ENCODE assay signal across 32 cellular contexts in the genomic region with DNA sequence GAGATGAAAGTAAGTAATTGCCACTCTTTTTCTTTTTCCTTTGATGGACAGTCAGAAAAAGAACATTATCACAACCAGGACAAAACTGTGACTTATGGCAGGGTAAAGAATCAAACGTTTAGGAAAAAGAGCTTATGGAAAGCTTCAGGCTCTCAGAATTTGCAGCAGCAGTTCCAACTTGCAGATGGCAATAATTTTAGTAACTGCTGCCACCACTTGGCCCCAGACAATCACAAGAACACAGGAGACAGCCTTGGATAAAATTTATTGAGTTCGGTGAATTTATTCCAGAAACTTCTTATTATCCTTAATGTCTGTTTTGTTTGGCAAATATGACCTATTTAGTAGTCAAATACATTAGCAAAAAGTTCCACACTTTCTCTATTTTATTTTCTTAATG.
DNase-seq lines count a peak whose midpoint lies in the region; ATAC-seq and TF ChIP-seq lines count a peak whose summit lies in the region.
"Had no signal": no experiment of that assay in that cellular context is flagged by ENCODE, and none has a peak within 500 bp of the region (broad histone marks: within the 10 kb centered on the region; RNA-seq: fewer than 3 reads in every experiment).

No MANE protein-coding gene starts in this region.

- no peak overlapping the region for H3K9ac ChIP-seq in OCI-LY3 (ENCODE audit: low read length)
- H3K9ac ChIP-seq: BLaER1, neural progenitor cell, parathyroid adenoma had no signal

- no peak overlapping the region for H3K4me3 Mint-ChIP-seq in chondrocyte (ENCODE audit: unreplicated experiment)
- H3K4me3 Mint-ChIP-seq in activated T-cell treated with anti-CD3 and anti-CD28 coated beads, Interleukin-2, amount 50 U/mL, for 72 hours, result no peak overlapping the region
- H3K4me3 Mint-ChIP-seq: activated CD4-positive, alpha-beta T cell treated with anti-CD3 and anti-CD28 coated beads, Interleukin-2, amount 10 ng/mL, durations not matched to agents 24 days and 14 days; neural progenitor cell; stimulated activated naive CD8-positive, alpha-beta T cell treated with anti-CD3 and anti-CD28 coated beads, Interleukin-15, Interleukin-2, amounts not matched to agents 100 ng/mL and 50 ng/mL, for 24 hours; T-cell; WTC11 had no signal

- TF ChIP-seq CTCF in OCI-LY3 (IDR thresholded peaks at IDR 0.05; ENCODE audit: low read depth, low read length) (peak; percentile 22; the same call in 1 of the 2 replicates), chondrocyte (IDR thresholded peaks at IDR 0.05) (peak; percentile 29)

- H3K4me1 Mint-ChIP-seq in chondrocyte (ENCODE audit: low read depth), result no peaks in the 10 kb centered on the region
- H3K4me1 Mint-ChIP-seq in activated T-cell treated with anti-CD3 and anti-CD28 coated beads, Interleukin-2, amount 50 U/mL, for 72 hours (ENCODE audit: low read depth), result no peaks in the 10 kb centered on the region
- H3K4me1 Mint-ChIP-seq: activated CD4-positive, alpha-beta T cell treated with anti-CD3 and anti-CD28 coated beads, Interleukin-2, amount 10 ng/mL, durations not matched to agents 24 days and 14 days; neural progenitor cell; T-cell; WTC11 had no signal

- H3K4me2 ChIP-seq in OCI-LY3 (ENCODE audit: low read length), result no peak overlapping the region
- H3K4me2 ChIP-seq: BLaER1, neural progenitor cell, smooth muscle cell had no signal

- H3K36me3 ChIP-seq in OCI-LY3 (replicated peaks; ENCODE audit: low read depth, low read length), result no peaks in the 10 kb centered on the region
- H3K36me3 ChIP-seq: BLaER1, breast epithelium, neural progenitor cell, Peyer's patch, SJCRH30, thoracic aorta, uterus had no signal

- peaks cover 5% of the 10 kb centered on the region for H3K9me3 Mint-ChIP-seq in chondrocyte (ENCODE audit: low read depth)
- H3K9me3 Mint-ChIP-seq in activated T-cell treated with anti-CD3 and anti-CD28 coated beads, Interleukin-2, amount 50 U/mL, for 72 hours, result peaks cover 0 to 11% of the 10 kb centered on the region in 2 donors
- H3K9me3 Mint-ChIP-seq: neural progenitor cell had no signal

- H3K4me3 ChIP-seq in OCI-LY3 (ENCODE audit: low read length), result no peak overlapping the region
- H3K4me3 ChIP-seq: BLaER1, breast epithelium, neural progenitor cell, Peyer's patch, SJCRH30, smooth muscle cell, thoracic aorta, uterus had no signal

- H3K4me1 ChIP-seq in OCI-LY3 (ENCODE audit: low read length), result no peaks in the 10 kb centered on the region
- H3K4me1 ChIP-seq: BLaER1, breast epithelium, neural progenitor cell, parathyroid adenoma, Peyer's patch, SJCRH30, uterus had no signal

- no peak overlapping the region for H2AFZ ChIP-seq in OCI-LY3 (ENCODE audit: low read depth, low read length)
- H2AFZ ChIP-seq: neural progenitor cell, parathyroid adenoma had no signal

- H3K79me2 ChIP-seq in OCI-LY3 (ENCODE audit: low read length), result no peaks in the 10 kb centered on the region
- H3K79me2 ChIP-seq: parathyroid adenoma had no signal

- H3K36me3 Mint-ChIP-seq in chondrocyte (ENCODE audit: low read depth), result no peaks in the 10 kb centered on the region
- no peaks in the 10 kb centered on the region for H3K36me3 Mint-ChIP-seq in activated T-cell treated with anti-CD3 and anti-CD28 coated beads, Interleukin-2, amount 50 U/mL, for 72 hours (ENCODE audit: insufficient read depth in 2 of 2)
- H3K36me3 Mint-ChIP-seq: activated naive CD4-positive, alpha-beta T cell treated with anti-CD3 and anti-CD28 coated beads, Interleukin-2, amount 50 U/mL, for 72 hours; neural progenitor cell; T-cell; WTC11 had no signal

- DNase-seq in SIG-M5 treated with dmso at 0.1 percent for 504 hours (lab: John Stamatoyannopoulos, UW; ENCODE audit: unreplicated experiment) (peak; percentile 2), SIG-M5 (lab: John Stamatoyannopoulos, UW) (no peak), chondrocyte (ENCODE audit: low spot score) (no peak), NCI-H146 (lab: John Stamatoyannopoulos, UW) (no peak)
- DNase-seq in stimulated activated naive CD8-positive, alpha-beta T cell treated with anti-CD3 and anti-CD28 coated beads, Interleukin-15, Interleukin-2, amounts not matched to agents 100 U/mL and 50 U/mL, for 24 hours, result no peak
- no peak for DNase-seq in activated T-cell treated with anti-CD3 and anti-CD28 coated beads, Interleukin-2, amount 50 U/mL, for 72 hours
- DNase-seq: ACHN; activated CD4-positive, alpha-beta T cell treated with anti-CD3 and anti-CD28 coated beads, Interleukin-2, amount 10 ng/mL, durations not matched to agents 24 days and 14 days; activated CD8-positive, alpha-beta memory T cell treated with anti-CD3 and anti-CD28 coated beads for 24 hours; activated effector memory CD4-positive, alpha-beta T cell treated with Interleukin-2 at 50 U/mL for 16 hours; activated T-cell treated with anti-CD3 and anti-CD28 coated beads for 4 hours; islet precursor cell; KG1; left ventricle myocardium superior; NCI-H2081 treated with DMSO at 0.1 percent for 48 hours; Peyer's patch; SJCRH30; stimulated activated CD4-positive, alpha-beta T cell treated with anti-CD3 and anti-CD28 coated beads, Interleukin-1b, Interleukin-23, amount 100 ng/mL, for 48 hours; T-cell; uterus had no signal

- no peak overlapping the region for H3K27ac Mint-ChIP-seq in chondrocyte (ENCODE audit: unreplicated experiment)
- no peak overlapping the region for H3K27ac Mint-ChIP-seq in activated T-cell treated with anti-CD3 and anti-CD28 coated beads, Interleukin-2, amount 50 U/mL, for 72 hours
- H3K27ac Mint-ChIP-seq: activated CD4-positive, alpha-beta T cell treated with anti-CD3 and anti-CD28 coated beads, Interleukin-2, amount 10 ng/mL, durations not matched to agents 24 days and 14 days; activated naive CD4-positive, alpha-beta T cell treated with anti-CD3 and anti-CD28 coated beads, Interleukin-2, amount 50 U/mL, for 72 hours; neural progenitor cell; stimulated activated naive CD8-positive, alpha-beta T cell treated with anti-CD3 and anti-CD28 coated beads, Interleukin-15, Interleukin-2, amounts not matched to agents 100 ng/mL and 50 ng/mL, for 24 hours; T-cell; WTC11 had no signal

- ATAC-seq in stimulated activated naive CD8-positive, alpha-beta T cell treated with anti-CD3 and anti-CD28 coated beads, Interleukin-15, Interleukin-2, amounts not matched to agents 100 U/mL and 50 U/mL, for 24 hours, result no peak
- ATAC-seq in activated T-cell treated with anti-CD3 and anti-CD28 coated beads, Interleukin-2, amount 50 U/mL, for 72 hours (replicated peaks in 1 of 2), result no peak
- ATAC-seq in HG03354 (IDR thresholded peaks at IDR 0.05; ENCODE audit: poor library complexity, severe bottlenecking, unreplicated experiment), result no peak
- ATAC-seq: activated naive CD4-positive, alpha-beta T cell treated with anti-CD3 and anti-CD28 coated beads, Interleukin-2, amount 50 U/mL, for 72 hours; left ventricle myocardium superior; T-cell; WTC11 had no signal

- no peaks in the 10 kb centered on the region for H3K27me3 ChIP-seq in OCI-LY3 (ENCODE audit: low read depth, low read length)
- H3K27me3 ChIP-seq: BLaER1, breast epithelium, neural progenitor cell, Peyer's patch, SJCRH30, uterus had no signal

- H3K9me3 ChIP-seq in OCI-LY3 (ENCODE audit: insufficient read depth, low read length), result no peaks in the 10 kb centered on the region
- H3K9me3 ChIP-seq: BLaER1, breast epithelium, Peyer's patch, SJCRH30, thoracic aorta, uterus had no signal

- peaks cover 3% of the 10 kb centered on the region for H3K27me3 Mint-ChIP-seq in chondrocyte (ENCODE audit: low read depth)
- H3K27me3 Mint-ChIP-seq in activated T-cell treated with anti-CD3 and anti-CD28 coated beads, Interleukin-2, amount 50 U/mL, for 72 hours (ENCODE audit: low read depth), result no peaks in the 10 kb centered on the region
- H3K27me3 Mint-ChIP-seq: activated CD4-positive, alpha-beta T cell treated with anti-CD3 and anti-CD28 coated beads, Interleukin-2, amount 10 ng/mL, durations not matched to agents 24 days and 14 days; stimulated activated naive CD8-positive, alpha-beta T cell treated with anti-CD3 and anti-CD28 coated beads, Interleukin-15, Interleukin-2, amounts not matched to agents 100 ng/mL and 50 ng/mL, for 24 hours; T-cell had no signal

- H4K20me1 ChIP-seq in OCI-LY3 (ENCODE audit: insufficient read depth, low read length), result no peaks in the 10 kb centered on the region
- H4K20me1 ChIP-seq: BLaER1 had no signal

- H3K27ac ChIP-seq in OCI-LY3 (ENCODE audit: low read length), result no peak overlapping the region
- H3K27ac ChIP-seq: BLaER1, breast epithelium, epithelial cell of prostate, neural progenitor cell, parathyroid adenoma, Peyer's patch, SJCRH30, thoracic aorta, uterus had no signal
